8 cellular contexts compared by ENCODE assay signal in the genomic region with DNA sequence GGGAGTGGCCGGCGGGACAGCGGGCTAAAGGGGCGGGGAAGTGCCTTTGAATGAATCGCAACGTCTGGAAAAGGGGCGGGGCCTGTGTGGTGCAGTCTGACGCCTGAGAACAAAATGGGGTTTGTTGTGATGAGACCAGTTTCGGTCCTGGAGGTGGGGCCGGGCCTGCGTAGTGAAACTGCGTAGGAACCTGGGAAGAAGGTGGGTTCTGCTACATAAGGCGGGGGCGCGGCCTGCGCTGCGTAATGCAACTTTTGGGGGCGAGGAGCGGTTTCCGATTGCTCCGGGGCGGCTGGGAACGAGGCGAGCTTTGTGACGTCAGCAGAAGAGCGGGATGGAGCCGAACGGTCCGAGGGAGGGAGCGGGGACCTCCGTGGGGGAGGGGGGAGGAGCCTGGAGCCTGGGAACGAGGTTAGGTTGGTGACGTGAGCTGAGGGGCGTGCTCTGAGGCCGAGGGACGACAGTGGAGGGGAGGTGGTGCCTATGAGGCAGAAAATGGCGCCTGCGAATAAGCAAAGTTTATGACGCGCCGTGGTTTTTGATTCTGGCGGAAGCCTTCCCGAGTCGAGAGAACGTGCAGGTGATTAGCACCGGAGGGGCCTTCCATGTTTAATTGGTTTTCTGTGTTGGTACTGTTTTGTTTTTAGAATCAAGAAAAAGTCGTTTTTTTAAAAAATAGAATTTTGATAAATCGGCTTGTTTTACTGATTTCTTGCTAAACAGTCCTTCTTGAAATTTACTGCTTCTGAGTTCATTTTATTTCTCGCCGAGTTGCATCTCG. TPM values are rescaled to one million over a fixed set of nuclear protein-coding genes. Genes with fewer than 3 reads are reported as not detected.
A peak's percentile ranks its signal among the peaks of the same experiment; 100 is the strongest.
DNase-seq lines count a peak whose midpoint lies in the region; ATAC-seq and TF ChIP-seq lines count a peak whose summit lies in the region.

No MANE protein-coding gene starts in this region.

- peak overlapping the region; percentile 73 for H3K18ac ChIP-seq in IMR-90 (ENCODE audit: low read depth, low read length)

- peak; percentile 91 for DNase-seq in DMS114 treated with DMSO at 0.1 percent for 48 hours (lab: John Stamatoyannopoulos, UW; ENCODE audit: unreplicated experiment)
- peak; percentile 97 for DNase-seq in IMR-90
- DNase-seq in OCI-LY7 (ENCODE audit: low spot score), result peak; percentile 90
- DNase-seq in activated T-cell treated with anti-CD3 and anti-CD28 coated beads for 4 hours, result peak; percentile 87
- DNase-seq in epithelial cell of proximal tubule (ENCODE audit: low read depth), result peak; percentile 68
- peak; percentile 95 for DNase-seq in mucosa of gallbladder (ENCODE audit: low spot score)
- peak; percentile 89 for DNase-seq in stimulated activated CD8-positive, alpha-beta memory T cell treated with anti-CD3 and anti-CD28 coated beads, Interleukin-4, amount 100 ng/mL, for 24 hours (ENCODE audit: low read depth)

- BruUV-seq in IMR-90 (replicated peaks; lab: Mats Ljungman, UMichigan) (no TSS peak), OCI-LY7 (replicated peaks; lab: Mats Ljungman, UMichigan) (no TSS peak)

- H4K91ac ChIP-seq in IMR-90 (ENCODE audit: insufficient read depth, low read depth, low read length), result no peak overlapping the region

- intact Hi-C loops in IMR-90 (cut with micrococcal nuclease) (loop anchor here (1.0 to 5.0 kb wide), 2 partner anchors 79 to 149 kb away; no protein-coding TSS in a partner anchor), OCI-LY7 (cut with micrococcal nuclease; ENCODE audit: unreplicated experiment) (loop anchor here (1.0 to 2.0 kb wide), 3 partner anchors 15 to 89 kb away; a partner anchor contains a TSS)

- H2BK120ac ChIP-seq in IMR-90 (ENCODE audit: low read depth, low read length), result peak overlapping the region; percentile 42; the same call in 1 of the 2 replicates

- peak; percentile 88 for TF ChIP-seq POLR2A in IMR-90 (IDR thresholded peaks at IDR 0.05; ENCODE audit: low read depth, low read length)

- peak overlapping the region; percentile 78; the same call in 1 of the 2 replicates for H3K56ac ChIP-seq in IMR-90 (ENCODE audit: extremely low read depth, insufficient read depth, low read length)

- H3K9me3 ChIP-seq in IMR-90 (ENCODE audit: control insufficient read depth, insufficient read depth, low read length), result no peaks in the 10 kb centered on the region
- no peaks in the 10 kb centered on the region for H3K9me3 ChIP-seq in OCI-LY7 (ENCODE audit: low read length)

- peak overlapping the region; percentile 83 for H3K4me3 ChIP-seq in IMR-90 (ENCODE audit: insufficient read depth, low read depth, low read length)
- peak overlapping the region; percentile 77 for H3K4me3 ChIP-seq in OCI-LY7 (ENCODE audit: low read depth, low read length, poor library complexity, severe bottlenecking)
- peak overlapping the region; percentile 68 for H3K4me3 ChIP-seq in epithelial cell of proximal tubule (ENCODE audit: low read depth, low read length)

- no peak for TF ChIP-seq RAD21 in IMR-90 (IDR thresholded peaks at IDR 0.05; ENCODE audit: low read length)

- peaks cover 16% of the 10 kb centered on the region; the same call in 1 of the 2 replicates for H4K20me1 ChIP-seq in IMR-90 (ENCODE audit: insufficient read depth, low read length)
- H4K20me1 ChIP-seq in OCI-LY7 (ENCODE audit: insufficient read depth, low read length), result no peaks in the 10 kb centered on the region

- H3K14ac ChIP-seq in IMR-90 (replicated peaks; ENCODE audit: low read depth, low read length), result peak overlapping the region; percentile 85

- H2BK5ac ChIP-seq in IMR-90 (ENCODE audit: low read depth, low read length, poor library complexity, severe bottlenecking), result peak overlapping the region; percentile 87

- no peak overlapping the region for H2AK5ac ChIP-seq in IMR-90 (ENCODE audit: low read depth, low read length)

- H2BK20ac ChIP-seq in IMR-90 (ENCODE audit: low read depth, low read length), result no peak overlapping the region

- peak overlapping the region; percentile 15 to 84; a peak in 3 of 4 replicates for H4K8ac ChIP-seq in IMR-90 (ENCODE audit: low read depth in 2 of 2, low read length in 2 of 2)

- peak overlapping the region; percentile 96 for H3K4me2 ChIP-seq in IMR-90 (ENCODE audit: low read depth, low read length)
- peak overlapping the region; percentile 81 for H3K4me2 ChIP-seq in OCI-LY7 (ENCODE audit: low read length)

- in situ Hi-C loops in IMR-90 (cut with MboI; ENCODE audit: low sequenced_read_pairs), result no loop called here

- CTCF ChIA-PET in IMR-90 (lab: Yijun Ruan, JAX), result interaction anchor here (0.6 to 1.5 kb wide), 2 partner anchors 79 to 108 kb away, joined by 3 to 4 read pairs; no protein-coding TSS in a partner anchor
- CTCF ChIA-PET in OCI-LY7 (lab: Charles Lee; ENCODE audit: unreplicated experiment), result no interaction called here

- ATAC-seq in GM21529 (IDR thresholded peaks at IDR 0.05; ENCODE audit: unreplicated experiment) (peak; percentile 88), IMR-90 (ENCODE audit: low read depth) (peak; percentile 93)

- peak overlapping the region; percentile 92 for H3K9ac ChIP-seq in IMR-90 (ENCODE audit: low read depth, low read length)

- H3K27me3 ChIP-seq in IMR-90 (ENCODE audit: control insufficient read depth, insufficient read depth, low read length), result peaks cover 9% of the 10 kb centered on the region

- H2AFZ ChIP-seq in IMR-90 (replicated peaks; ENCODE audit: low read length, poor library complexity), result peak overlapping the region; percentile 84
- peak overlapping the region; percentile 33; the same call in 1 of the 2 replicates for H2AFZ ChIP-seq in OCI-LY7 (ENCODE audit: low read length)

- dilution Hi-C loops in IMR-90 (cut with HindIII; ENCODE audit: low sequenced_read_pairs, unreplicated experiment), result no loop called here

- H2BK15ac ChIP-seq in IMR-90 (ENCODE audit: low read depth, low read length), result no peak overlapping the region

- H3K9me2 ChIP-seq in OCI-LY7 (ENCODE audit: insufficient read depth, low read length), result no peaks in the 10 kb centered on the region

- H2AK9ac ChIP-seq in IMR-90 (replicated peaks; ENCODE audit: low read depth, low read length, poor library complexity), result peak overlapping the region; percentile 53

- peaks cover 7% of the 10 kb centered on the region for H3K36me3 ChIP-seq in IMR-90 (ENCODE audit: control insufficient read depth, insufficient read depth, low read length)
- H3K36me3 ChIP-seq in OCI-LY7 (ENCODE audit: insufficient read depth, low read length), result peaks cover 24% of the 10 kb centered on the region

- H4K5ac ChIP-seq in IMR-90 (ENCODE audit: low read depth, low read length), result peak overlapping the region; percentile 78

- H3K4ac ChIP-seq in IMR-90 (ENCODE audit: low read depth, low read length), result peak overlapping the region; percentile 79; the same call in 1 of the 2 replicates

- TF ChIP-seq CTCF in IMR-90 (conservative IDR thresholded peaks at IDR 0.05; ENCODE audit: low read depth, low read length) (no peak), OCI-LY7 (conservative IDR thresholded peaks at IDR 0.05; ENCODE audit: low read length) (no peak), epithelial cell of proximal tubule (conservative IDR thresholded peaks at IDR 0.05; ENCODE audit: low read depth, low read length) (no peak)

- 0 out of 2 replicates have a peak overlapping the region, but pooled peaks have one; percentile 84 for H3K23ac ChIP-seq in IMR-90 (ENCODE audit: low read depth, low read length)

- 0 out of 2 replicates have a peak, but pooled peaks cover 1% of the 10 kb centered on the region for H3K4me1 ChIP-seq in IMR-90 (ENCODE audit: control insufficient read depth, insufficient read depth, low read length)
- H3K4me1 ChIP-seq in OCI-LY7 (ENCODE audit: insufficient read depth, low read length, poor library complexity, severe bottlenecking), result peaks cover 20% of the 10 kb centered on the region

- H3K79me2 ChIP-seq in OCI-LY7 (ENCODE audit: insufficient read depth, low read depth, low read length), result peaks cover 46% of the 10 kb centered on the region

- 0 out of 2 replicates have a peak, but pooled peaks cover 5% of the 10 kb centered on the region for H3K9me1 ChIP-seq in IMR-90 (ENCODE audit: insufficient read depth, low read length)

- POLR2A ChIA-PET in IMR-90 (lab: Charles Lee; ENCODE audit: unreplicated experiment), result interaction anchor here (1.1 kb wide), 1 partner anchor 16 kb away, joined by 4 read pairs; no protein-coding TSS in a partner anchor
- POLR2A ChIA-PET in OCI-LY7 (lab: Charles Lee), result interaction anchor here (0.7 to 1.2 kb wide), 2 partner anchors 43 to 315 kb away, joined by 3 to 4 read pairs; no protein-coding TSS in a partner anchor

- peaks cover 8 to 18% of the 10 kb centered on the region in 2 experiments for H3K79me1 ChIP-seq in IMR-90 (ENCODE audit: low read depth in 1 of 2, low read length in 2 of 2)

- H3K27ac ChIP-seq in IMR-90 (ENCODE audit: insufficient read depth, low read length) (peak overlapping the region; percentile 86), OCI-LY7 (ENCODE audit: low read depth, low read length, poor library complexity, severe bottlenecking) (peak overlapping the region; percentile 91)

- 19% methylated on average over 23 of the region's 51 CpGs; no CpG with 5 or more reads in 1 of the 2 experiments for WGBS in IMR-90 (ENCODE audit: extremely low coverage in 2 of 2, insufficient read length in 1 of 2), 2 experiments

TF ChIP-seq in IMR-90, 13 proteins besides CTCF, POLR2A, EP300 and RAD21 (continues in another document):
- TF ChIP-seq MAZ (IDR thresholded peaks at IDR 0.05; ENCODE audit: borderline replicate concordance, low read depth, low read length), result peak; percentile 77; the same call in 1 of the 2 replicates

RNA-seq across cellular contexts. Expression of a gene that starts 0.7 kb away (rescaled TPM):
- 50.5 and 59.7 TPM in 2 replicates for total RNA-seq in IMR-90 (2012; rRNA removed)
- polyA plus RNA-seq in IMR-90 (2012; rRNA removed), result 33.0 and 33.5 TPM in 2 replicates
- polyA plus RNA-seq in IMR-90 (2012; cell fraction: cytosol; rRNA removed), result 18.8 and 25.3 TPM in 2 replicates
- 110 and 113 TPM in 2 replicates for polyA plus RNA-seq in IMR-90 (2012; cell fraction: nucleus; rRNA removed; ENCODE audit: low replicate concordance)
- 46.5 and 49.3 TPM in 2 replicates for total RNA-seq in OCI-LY7 (2014; rRNA removed; shearing (Covaris generic))
- total RNA-seq in OCI-LY7 (2022), result 91.8 and 106 TPM in 2 replicates
- total RNA-seq in epithelial cell of proximal tubule, result 24.7 and 30.2 TPM in 2 replicates
- 59.0 TPM for total RNA-seq in mucosa of gallbladder

RNA-seq across cellular contexts. Expression of a gene that starts 15.0 kb away (rescaled TPM):
- total RNA-seq in IMR-90 (2012; rRNA removed) (69.4 and 85.3 TPM in 2 replicates), OCI-LY7 (2022) (86.1 and 98.9 TPM in 2 replicates), epithelial cell of proximal tubule (83.4 and 95.4 TPM in 2 replicates), mucosa of gallbladder (80.9 TPM)
- 106 and 116 TPM in 2 replicates for polyA plus RNA-seq in IMR-90 (2012; rRNA removed)
- 72.0 and 131 TPM in 2 replicates for polyA plus RNA-seq in IMR-90 (2012; cell fraction: cytosol; rRNA removed)
- 187 and 297 TPM in 2 replicates for polyA plus RNA-seq in IMR-90 (2012; cell fraction: nucleus; rRNA removed; ENCODE audit: low replicate concordance)
- total RNA-seq in OCI-LY7 (2014; rRNA removed; shearing (Covaris generic)), result 49.3 and 68.5 TPM in 2 replicates

RNA-seq across cellular contexts. Expression of a gene that starts 39.9 kb away (rescaled TPM):
- total RNA-seq in IMR-90 (2012; rRNA removed) (256 and 299 TPM in 2 replicates), OCI-LY7 (2022) (294 and 296 TPM in 2 replicates), epithelial cell of proximal tubule (161 and 183 TPM in 2 replicates), mucosa of gallbladder (252 TPM)
- polyA plus RNA-seq in IMR-90 (2012; rRNA removed), result 343 and 366 TPM in 2 replicates
- 253 and 341 TPM in 2 replicates for polyA plus RNA-seq in IMR-90 (2012; cell fraction: cytosol; rRNA removed)
- polyA plus RNA-seq in IMR-90 (2012; cell fraction: nucleus; rRNA removed; ENCODE audit: low replicate concordance), result 285 and 480 TPM in 2 replicates
- 137 and 169 TPM in 2 replicates for total RNA-seq in OCI-LY7 (2014; rRNA removed; shearing (Covaris generic))

Comparison
In these comparisons a context has a peak if more than half of its experiments do, and no peak if none do; other contexts are left out.
1. Peak in every context shown above with its lines: DNase-seq, ATAC-seq, H3K4me3 ChIP-seq and H3K27ac ChIP-seq.